ENCODE assay signal across 20 cellular contexts in the genomic region with DNA sequence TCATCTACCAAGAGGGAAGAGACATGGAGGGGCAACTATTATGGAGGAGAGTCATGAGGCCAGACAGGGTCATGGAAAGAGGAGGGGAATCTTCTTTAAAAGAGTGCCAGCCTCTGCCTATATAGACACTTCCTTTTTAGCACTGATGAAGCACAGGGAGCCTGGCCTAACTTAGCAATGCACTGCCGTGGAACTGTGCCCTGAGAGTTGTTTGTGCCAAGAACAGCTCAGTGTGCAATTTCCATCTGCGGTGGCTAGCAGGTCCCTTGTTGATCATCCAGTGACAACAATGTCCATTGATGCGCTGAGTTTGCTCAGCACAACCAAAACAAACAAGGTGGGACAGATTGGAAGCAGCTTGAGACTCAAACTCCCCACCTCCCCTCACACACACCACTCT.
DNase-seq lines count a peak whose midpoint lies in the region; ATAC-seq and FAIRE-seq lines count a peak whose summit lies in the region.
"Had no signal": no experiment of that assay in that cellular context is flagged by ENCODE, and none has a peak within 500 bp of the region (broad histone marks: within the 10 kb centered on the region; RNA-seq: fewer than 3 reads in every experiment).

No MANE protein-coding gene starts in this region.

- no peak for ATAC-seq in GM18511 (IDR thresholded peaks at IDR 0.05; ENCODE audit: unreplicated experiment)
- ATAC-seq: activated CD4-positive, CD25-positive, alpha-beta regulatory T cell treated with anti-CD3 and anti-CD28 coated beads, Interleukin-2, amount 50 U/mL, for 24 hours; stimulated activated naive B cell treated with anti-CD40 and anti-IgM and Interleukin-4, amounts not matched to agents 10 μg/mL and 1 μg/mL and 100 μg/mL, for 72 hours had no signal

- intact Hi-C loops in cardiac septum (cut with DNase I) (no loop called here), posterior cingulate gyrus (cut with DNase I) (no loop called here)

- FAIRE-seq in urothelium cell line (lab: Jason Lieb, UNC): peak; percentile 46
- FAIRE-seq: bronchial epithelial cell had no signal

- DNase-seq in NCI-H345 (lab: John Stamatoyannopoulos, UW) (peak; percentile 33), NCI-H345 treated with DMSO at 0.1 percent for 48 hours (lab: John Stamatoyannopoulos, UW; ENCODE audit: unreplicated experiment) (no peak), cardiac septum (ENCODE audit: low spot score) (peak; percentile 77), posterior cingulate gyrus (peak in 8 of 10 donors; percentile 11 to 89 (median 28)), urothelium cell line (ENCODE audit: low spot score) (no peak), SIG-M5 treated with dmso at 0.1 percent for 504 hours (lab: John Stamatoyannopoulos, UW; ENCODE audit: unreplicated experiment) (no peak)
- DNase-seq in activated CD8-positive, alpha-beta memory T cell treated with anti-CD3 and anti-CD28 coated beads for 24 hours: no peak
- DNase-seq: activated naive CD8-positive, alpha-beta T cell treated with anti-CD3 and anti-CD28 coated beads, Interleukin-2, amount 10 ng/mL, durations not matched to agents 7 days and 5 days; Calu3; H7; Kasumi-1; NCI-H1092 treated with DMSO at 0.1 percent for 48 hours; NCI-H82; Peyer's patch; SK-N-SH; stimulated activated naive B cell treated with anti-CD40 and anti-IgM and Interleukin-4, amounts not matched to agents 10 μg/mL and 1 μg/mL and 100 μg/mL, for 72 hours; upper lobe of left lung had no signal

Comparison
In these comparisons a context has a peak if more than half of its experiments do, and no peak if none do; other contexts are left out.
1. DNase-seq: peak in NCI-H345 (single experiment), cardiac septum (single experiment) and posterior cingulate gyrus (8 of 10); none in NCI-H345 treated with DMSO at 0.1 percent for 48 hours (single experiment), urothelium cell line (single experiment), activated CD8-positive, alpha-beta memory T cell treated with anti-CD3 and anti-CD28 coated beads for 24 hours (single experiment) and SIG-M5 treated with dmso at 0.1 percent for 504 hours (single experiment).